9 cellular contexts compared by ENCODE assay signal in the genomic region with DNA sequence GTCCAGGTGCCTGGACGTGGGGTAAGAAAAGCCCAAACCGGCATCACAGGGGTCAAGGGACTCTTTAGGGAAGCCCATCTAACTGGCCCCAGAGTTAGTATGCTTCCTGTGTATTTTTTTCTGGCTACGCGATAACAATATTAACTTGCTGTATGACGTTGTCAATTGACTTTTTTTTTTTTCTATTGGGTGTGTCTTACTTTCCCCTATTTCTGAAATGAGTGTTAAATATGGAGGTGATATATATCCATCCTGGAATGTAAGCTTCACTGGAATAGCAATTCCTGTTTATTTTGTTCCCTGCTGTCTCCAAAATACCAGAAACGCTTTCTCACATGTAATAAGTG. TPM values are rescaled to one million over a fixed set of nuclear protein-coding genes. Genes with fewer than 3 reads are reported as not detected.
DNase-seq lines count a peak whose midpoint lies in the region; ATAC-seq and TF ChIP-seq lines count a peak whose summit lies in the region.
"Had no signal": no experiment of that assay in that cellular context is flagged by ENCODE, and none has a peak within 500 bp of the region (broad histone marks: within the 10 kb centered on the region; RNA-seq: fewer than 3 reads in every experiment).

No MANE protein-coding gene starts in this region.

- intact Hi-C loops in activated CD4-positive, alpha-beta T cell treated with anti-CD3 and anti-CD28 coated beads for 36 hours (cut with DNase I, micrococcal nuclease): no loop called here
- intact Hi-C loops in activated T-helper 2 cell treated with anti-CD3 and anti-CD28 coated beads, Interferon-gamma antibody, Interleukin-2, Interleukin-4, amounts not matched to agents 10 μg/mL and 5 μg/mL and 100 μg/mL, durations not matched to agents 14 hours and 24 hours and 36 hours (cut with micrococcal nuclease): no loop called here

- H3K36me3 Mint-ChIP-seq in activated CD4-positive, alpha-beta T cell treated with anti-CD3 and anti-CD28 coated beads for 36 hours (ENCODE audit: low read depth): no peaks in the 10 kb centered on the region
- no peaks in the 10 kb centered on the region for H3K36me3 Mint-ChIP-seq in activated T-helper 2 cell treated with anti-CD3 and anti-CD28 coated beads, Interferon-gamma antibody, Interleukin-2, Interleukin-4, amounts not matched to agents 10 μg/mL and 5 μg/mL and 100 μg/mL, durations not matched to agents 14 hours and 24 hours and 36 hours (ENCODE audit: low read depth)

- no peak overlapping the region for H3K27ac ChIP-seq in suprapubic skin

- 10% methylated on average over 6 of the region's 6 CpGs for WGBS in suprapubic skin

- H3K4me3 ChIP-seq in kidney epithelial cell (ENCODE audit: low read depth, low read length) (peak overlapping the region; percentile 81), suprapubic skin (peak overlapping the region; percentile 81)

- H3K36me3 ChIP-seq in kidney epithelial cell (ENCODE audit: control insufficient read depth, insufficient read depth, low read length): no peaks in the 10 kb centered on the region
- no peaks in the 10 kb centered on the region for H3K36me3 ChIP-seq in suprapubic skin

- no peak for TF ChIP-seq POLR2A in suprapubic skin (IDR thresholded peaks at IDR 0.05)

- TF ChIP-seq CTCF in kidney epithelial cell (IDR thresholded peaks at IDR 0.05; ENCODE audit: insufficient read depth, low read length, poor library complexity, severe bottlenecking) (no peak), suprapubic skin (IDR thresholded peaks at IDR 0.05) (no peak)

- peaks cover 46% of the 10 kb centered on the region for H3K27me3 Mint-ChIP-seq in activated CD4-positive, alpha-beta T cell treated with anti-CD3 and anti-CD28 coated beads for 36 hours
- H3K27me3 Mint-ChIP-seq in activated T-helper 2 cell treated with anti-CD3 and anti-CD28 coated beads, Interferon-gamma antibody, Interleukin-2, Interleukin-4, amounts not matched to agents 10 μg/mL and 5 μg/mL and 100 μg/mL, durations not matched to agents 14 hours and 24 hours and 36 hours (ENCODE audit: low read depth): peaks cover 52% of the 10 kb centered on the region

- CTCF ChIA-PET in activated CD4-positive, alpha-beta T cell treated with anti-CD3 and anti-CD28 coated beads for 36 hours (lab: Charles Lee): interaction anchor here (0.6 to 1.0 kb wide), 2 partner anchors 20 to 102 kb away, joined by 4 read pairs; no protein-coding TSS in a partner anchor

- no peak for TF ChIP-seq EP300 in suprapubic skin (IDR thresholded peaks at IDR 0.05)

- ATAC-seq in activated CD4-positive, alpha-beta T cell treated with anti-CD3 and anti-CD28 coated beads for 36 hours: no peak
- ATAC-seq in HG03108 (IDR thresholded peaks at IDR 0.05; ENCODE audit: unreplicated experiment): no peak

- POLR2A ChIA-PET in activated CD4-positive, alpha-beta T cell treated with anti-CD3 and anti-CD28 coated beads for 36 hours (lab: Charles Lee): no interaction called here

- H3K27me3 ChIP-seq in kidney epithelial cell (ENCODE audit: control insufficient read depth, insufficient read depth, low read length): no peaks in the 10 kb centered on the region
- H3K27me3 ChIP-seq in suprapubic skin: no peaks in the 10 kb centered on the region

- peaks cover 7% of the 10 kb centered on the region for H3K4me1 Mint-ChIP-seq in activated CD4-positive, alpha-beta T cell treated with anti-CD3 and anti-CD28 coated beads for 36 hours
- peaks cover 5% of the 10 kb centered on the region for H3K4me1 Mint-ChIP-seq in activated T-helper 2 cell treated with anti-CD3 and anti-CD28 coated beads, Interferon-gamma antibody, Interleukin-2, Interleukin-4, amounts not matched to agents 10 μg/mL and 5 μg/mL and 100 μg/mL, durations not matched to agents 14 hours and 24 hours and 36 hours (ENCODE audit: low read depth)

- H3K4me1 ChIP-seq in suprapubic skin: peaks cover 13% of the 10 kb centered on the region

- H3K27ac Mint-ChIP-seq in activated CD4-positive, alpha-beta T cell treated with anti-CD3 and anti-CD28 coated beads for 36 hours: no peak overlapping the region
- no peak overlapping the region for H3K27ac Mint-ChIP-seq in activated T-helper 2 cell treated with anti-CD3 and anti-CD28 coated beads, Interferon-gamma antibody, Interleukin-2, Interleukin-4, amounts not matched to agents 10 μg/mL and 5 μg/mL and 100 μg/mL, durations not matched to agents 14 hours and 24 hours and 36 hours

- H3K4me3 Mint-ChIP-seq in activated CD4-positive, alpha-beta T cell treated with anti-CD3 and anti-CD28 coated beads for 36 hours: peak overlapping the region; percentile 18
- H3K4me3 Mint-ChIP-seq in activated T-helper 2 cell treated with anti-CD3 and anti-CD28 coated beads, Interferon-gamma antibody, Interleukin-2, Interleukin-4, amounts not matched to agents 10 μg/mL and 5 μg/mL and 100 μg/mL, durations not matched to agents 14 hours and 24 hours and 36 hours (ENCODE audit: low read depth): peak overlapping the region; percentile 54

- no peak for DNase-seq in activated CD4-positive, alpha-beta T cell treated with anti-CD3 and anti-CD28 coated beads for 36 hours
- DNase-seq in activated CD4-positive, alpha-beta T cell treated with anti-CD3 and anti-CD28 coated beads for 4 hours: no peak
- no peak for DNase-seq in activated T-helper 2 cell treated with anti-CD3 and anti-CD28 coated beads, Interferon-gamma antibody, Interleukin-2, Interleukin-4, amounts not matched to agents 10 μg/mL and 5 μg/mL and 100 μg/mL, durations not matched to agents 14 hours and 24 hours and 36 hours (ENCODE audit: low spot score)
- DNase-seq in kidney epithelial cell (ENCODE audit: low read depth) (no peak), suprapubic skin (ENCODE audit: low spot score in 2 of 2) (no peak), 8988T (no peak), NCI-H128 (lab: John Stamatoyannopoulos, UW; ENCODE audit: unreplicated experiment) (no peak)
- DNase-seq: AML-193 had no signal

- H3K9me3 Mint-ChIP-seq in activated CD4-positive, alpha-beta T cell treated with anti-CD3 and anti-CD28 coated beads for 36 hours (ENCODE audit: low read depth): no peaks in the 10 kb centered on the region
- H3K9me3 Mint-ChIP-seq in activated T-helper 2 cell treated with anti-CD3 and anti-CD28 coated beads, Interferon-gamma antibody, Interleukin-2, Interleukin-4, amounts not matched to agents 10 μg/mL and 5 μg/mL and 100 μg/mL, durations not matched to agents 14 hours and 24 hours and 36 hours: no peaks in the 10 kb centered on the region

- H3K9me3 ChIP-seq in suprapubic skin: no peaks in the 10 kb centered on the region

RNA-seq across cellular contexts. Expression of a gene that starts 0.6 kb away (rescaled TPM):
- not detected for total RNA-seq in activated CD4-positive, alpha-beta T cell treated with anti-CD3 and anti-CD28 coated beads for 36 hours
- total RNA-seq in activated T-helper 2 cell treated with anti-CD3 and anti-CD28 coated beads, Interferon-gamma antibody, Interleukin-2, Interleukin-4, amounts not matched to agents 10 μg/mL and 5 μg/mL and 100 μg/mL, durations not matched to agents 14 hours and 24 hours and 36 hours: not detected in 2 replicates
- total RNA-seq in kidney epithelial cell (0.38 and 0.41 TPM in 2 replicates), suprapubic skin (under 1 TPM in 1 of 4 donors, not detected in 3; 0.13 TPM)
